19 cellular contexts compared by ENCODE assay signal in the genomic region with DNA sequence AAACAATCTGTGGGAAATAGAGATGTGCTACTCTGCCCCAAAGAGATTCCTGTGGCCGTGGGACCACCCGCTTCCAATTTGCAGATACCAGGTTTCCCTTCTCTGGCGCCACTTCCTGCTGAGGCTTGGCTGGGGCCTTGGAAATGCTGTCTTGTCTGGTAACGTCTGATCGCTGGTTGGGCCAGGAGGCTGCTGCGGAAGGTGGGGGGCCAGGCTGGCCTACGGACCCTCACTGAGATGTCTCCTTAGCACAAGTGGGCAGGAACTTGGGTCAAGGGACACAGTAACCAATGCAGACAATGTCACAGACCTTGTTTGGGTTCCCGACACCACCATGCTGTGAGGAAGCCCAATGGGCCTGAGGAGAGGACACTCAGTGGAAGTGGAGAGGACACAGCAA. TPM values are rescaled to one million over a fixed set of nuclear protein-coding genes. Genes with fewer than 3 reads are reported as not detected.
DNase-seq lines count a peak whose midpoint lies in the region; ATAC-seq and TF ChIP-seq lines count a peak whose summit lies in the region.
"Had no signal": no experiment of that assay in that cellular context is flagged by ENCODE, and none has a peak within 500 bp of the region (broad histone marks: within the 10 kb centered on the region; RNA-seq: fewer than 3 reads in every experiment).

No MANE protein-coding gene starts in this region.

- H3K4me1 ChIP-seq in gastroesophageal sphincter: no peaks in the 10 kb centered on the region
- H3K4me1 ChIP-seq: HAP-1 had no signal

- no peak overlapping the region for H3K27ac ChIP-seq in gastroesophageal sphincter
- H3K27ac ChIP-seq: BLaER1 treated with 17β-estradiol and CSF1 and Interleukin-3, amounts not matched to agents 10 nM and 100 nM; HL-60 had no signal

- H3K4me3 ChIP-seq in gastroesophageal sphincter: no peak overlapping the region
- H3K4me3 ChIP-seq: BLaER1 treated with 17β-estradiol and CSF1 and Interleukin-3, amounts not matched to agents 10 nM and 100 nM; GM12878; HAP-1 had no signal

- no peak for TF ChIP-seq EP300 in gastroesophageal sphincter (IDR thresholded peaks at IDR 0.05)

- 69 to 92% methylated on average over 3 to 4 of the region's 8 CpGs for WGBS in gastroesophageal sphincter (ENCODE audit: low coverage in 1 of 2), 2 donors

- TF ChIP-seq CTCF in gastroesophageal sphincter (IDR thresholded peaks at IDR 0.05): no peak

- intact Hi-C loops in cardiac septum (cut with DNase I) (no loop called here), Right ventricle myocardium inferior (cut with DNase I) (no loop called here), posterior vena cava (cut with DNase I) (no loop called here)

- no peak for ATAC-seq in Right ventricle myocardium inferior
- no peak for ATAC-seq in left lobe of liver
- no peak for ATAC-seq in HG02840 (IDR thresholded peaks at IDR 0.05; ENCODE audit: low FRiP score, unreplicated experiment)
- ATAC-seq in gastroesophageal sphincter: no peak
- ATAC-seq: CD8-positive, alpha-beta T cell; GM12878 had no signal

- DNase-seq in cardiac septum (ENCODE audit: low spot score) (peak; percentile 49), Right ventricle myocardium inferior (ENCODE audit: missing footprints) (no peak), left lobe of liver (ENCODE audit: low spot score) (peak; percentile 15), posterior vena cava (ENCODE audit: low spot score) (peak; percentile 30), NCI-H1048 (lab: John Stamatoyannopoulos, UW) (no peak)
- DNase-seq: Calu3; CD8-positive, alpha-beta T cell; DND-41; EL had no signal

- no peaks in the 10 kb centered on the region for H3K36me3 ChIP-seq in gastroesophageal sphincter
- H3K36me3 ChIP-seq: BLaER1 treated with 17β-estradiol and CSF1 and Interleukin-3, amounts not matched to agents 10 nM and 100 nM; HAP-1 had no signal

- H3K9me3 ChIP-seq in gastroesophageal sphincter: peaks cover 0 to 17% (median 0%) of the 10 kb centered on the region in 3 donors
- H3K9me3 ChIP-seq: HAP-1 had no signal

- no peak for TF ChIP-seq POLR2A in gastroesophageal sphincter (IDR thresholded peaks at IDR 0.05)

- peaks cover 55% of the 10 kb centered on the region for H3K27me3 ChIP-seq in gastroesophageal sphincter
- H3K27me3 ChIP-seq: BLaER1 treated with 17β-estradiol and CSF1 and Interleukin-3, amounts not matched to agents 10 nM and 100 nM had no signal

RNA-seq across cellular contexts. Expression of gene IRX4, which starts 31.7 kb away (rescaled TPM):
- total RNA-seq in cardiac septum (12.1 TPM), Right ventricle myocardium inferior (17.6 TPM), left lobe of liver (not detected), posterior vena cava (not detected), gastroesophageal sphincter (under 1 TPM in 1 of 4 donors, not detected in 3; 0.96 TPM)
- total RNA-seq: A172; B cell; Calu3; CD8-positive, alpha-beta T cell; G401; GM12878; HT1080 had no signal

Comparison
In these comparisons a context has a peak if more than half of its experiments do, and no peak if none do; other contexts are left out.
1. DNase-seq: peak in cardiac septum (single experiment), left lobe of liver (single experiment) and posterior vena cava (single experiment); none in Right ventricle myocardium inferior (single experiment) and NCI-H1048 (single experiment).